ENCODE assay signal across 1 cellular context in the genomic region with DNA sequence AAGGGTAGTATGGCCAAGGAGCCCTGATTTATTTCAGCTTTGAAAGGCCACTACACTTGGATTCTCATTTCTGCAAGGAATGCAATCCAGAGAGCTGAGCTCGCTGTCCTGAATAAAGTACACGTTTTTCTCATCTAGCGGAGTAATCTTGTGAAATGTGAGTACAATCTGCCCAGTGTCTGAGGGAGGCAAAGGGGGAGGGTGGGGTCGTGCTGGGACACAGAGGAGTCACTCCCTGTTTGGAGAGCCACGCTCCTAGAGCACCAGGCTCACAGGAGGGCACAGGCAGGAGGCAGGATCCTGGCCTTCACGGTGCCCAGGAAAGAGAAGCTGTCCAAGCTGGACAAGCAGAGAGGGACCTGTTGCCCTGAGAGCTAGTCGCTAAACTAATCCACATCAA.
TF ChIP-seq lines count a peak whose summit lies in the region.

No MANE protein-coding gene starts in this region.

TF ChIP-seq in WTC11, 78 proteins besides CTCF, POLR2A, EP300 and RAD21 (continued from another document):
- TF ChIP-seq, protein P1, sequence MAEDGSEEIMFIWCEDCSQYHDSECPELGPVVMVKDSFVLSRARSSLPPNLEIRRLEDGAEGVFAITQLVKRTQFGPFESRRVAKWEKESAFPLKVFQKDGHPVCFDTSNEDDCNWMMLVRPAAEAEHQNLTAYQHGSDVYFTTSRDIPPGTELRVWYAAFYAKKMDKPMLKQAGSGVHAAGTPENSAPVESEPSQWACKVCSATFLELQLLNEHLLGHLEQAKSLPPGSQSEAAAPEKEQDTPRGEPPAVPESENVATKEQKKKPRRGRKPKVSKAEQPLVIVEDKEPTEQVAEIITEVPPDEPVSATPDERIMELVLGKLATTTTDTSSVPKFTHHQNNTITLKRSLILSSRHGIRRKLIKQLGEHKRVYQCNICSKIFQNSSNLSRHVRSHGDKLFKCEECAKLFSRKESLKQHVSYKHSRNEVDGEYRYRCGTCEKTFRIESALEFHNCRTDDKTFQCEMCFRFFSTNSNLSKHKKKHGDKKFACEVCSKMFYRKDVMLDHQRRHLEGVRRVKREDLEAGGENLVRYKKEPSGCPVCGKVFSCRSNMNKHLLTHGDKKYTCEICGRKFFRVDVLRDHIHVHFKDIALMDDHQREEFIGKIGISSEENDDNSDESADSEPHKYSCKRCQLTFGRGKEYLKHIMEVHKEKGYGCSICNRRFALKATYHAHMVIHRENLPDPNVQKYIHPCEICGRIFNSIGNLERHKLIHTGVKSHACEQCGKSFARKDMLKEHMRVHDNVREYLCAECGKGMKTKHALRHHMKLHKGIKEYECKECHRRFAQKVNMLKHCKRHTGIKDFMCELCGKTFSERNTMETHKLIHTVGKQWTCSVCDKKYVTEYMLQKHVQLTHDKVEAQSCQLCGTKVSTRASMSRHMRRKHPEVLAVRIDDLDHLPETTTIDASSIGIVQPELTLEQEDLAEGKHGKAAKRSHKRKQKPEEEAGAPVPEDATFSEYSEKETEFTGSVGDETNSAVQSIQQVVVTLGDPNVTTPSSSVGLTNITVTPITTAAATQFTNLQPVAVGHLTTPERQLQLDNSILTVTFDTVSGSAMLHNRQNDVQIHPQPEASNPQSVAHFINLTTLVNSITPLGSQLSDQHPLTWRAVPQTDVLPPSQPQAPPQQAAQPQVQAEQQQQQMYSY (CRISPR knock-in tag; IDR thresholded peaks at IDR 0.05): no peak
- TF ChIP-seq ZNF512 (CRISPR knock-in tag; IDR thresholded peaks at IDR 0.05; ENCODE audit: borderline replicate concordance): no peak
- TF ChIP-seq CREB1 (CRISPR knock-in tag; IDR thresholded peaks at IDR 0.05): no peak
